In genomic region chr18:49127606-49128190, GRCh38 we compare ENCODE assay signal across 13 cellular contexts.
"Had no signal": no experiment of that assay in that cellular context is flagged by ENCODE, and none has a peak within 500 bp of the region (broad histone marks: within the 10 kb centered on the region; RNA-seq: fewer than 3 reads in every experiment).

No MANE protein-coding gene starts in this region.

- ATAC-seq: body of pancreas, heart right ventricle had no signal

- H3K4me3 ChIP-seq: body of pancreas, coronary artery, heart right ventricle, uterus had no signal

- H3K36me3 ChIP-seq: heart right ventricle, neutrophil, uterus had no signal

- H3K27me3 Mint-ChIP-seq: activated CD4-positive, alpha-beta memory T cell treated with anti-CD3 and anti-CD28 coated beads for 36 hours had no signal

- DNase-seq: activated CD4-positive, alpha-beta memory T cell treated with anti-CD3 and anti-CD28 coated beads for 36 hours; activated CD8-positive, alpha-beta memory T cell treated with anti-CD3 and anti-CD28 coated beads, Interleukin-2, amount 50 U/mL, for 48 hours; activated naive CD4-positive, alpha-beta T cell treated with Interleukin-2 at 50 U/mL for 16 hours; body of pancreas; central memory CD4-positive, alpha-beta T cell; effector CD8-positive, alpha-beta T cell; heart right ventricle; retina; stimulated activated CD4-positive, alpha-beta T cell treated with anti-CD3 and anti-CD28 coated beads, Interleukin-4, amount 100 ng/mL, for 4 hours; uterus had no signal

- H3K4me3 Mint-ChIP-seq: activated CD4-positive, alpha-beta memory T cell treated with anti-CD3 and anti-CD28 coated beads for 36 hours; T-helper 2 cell treated with Interferon-gamma antibody and Interleukin-4, amounts not matched to agents 5 μg/mL and 100 μg/mL, for 36 hours had no signal

- H3K9me3 ChIP-seq: body of pancreas, heart right ventricle, neutrophil, uterus had no signal

- H3K9me3 Mint-ChIP-seq: activated CD4-positive, alpha-beta memory T cell treated with anti-CD3 and anti-CD28 coated beads for 36 hours; T-helper 2 cell treated with Interferon-gamma antibody and Interleukin-4, amounts not matched to agents 5 μg/mL and 100 μg/mL, for 36 hours had no signal

- H3K27ac ChIP-seq: body of pancreas, coronary artery, heart right ventricle, neutrophil, uterus had no signal

- H3K27ac Mint-ChIP-seq: activated CD4-positive, alpha-beta memory T cell treated with anti-CD3 and anti-CD28 coated beads for 36 hours; T-helper 2 cell treated with Interferon-gamma antibody and Interleukin-4, amounts not matched to agents 5 μg/mL and 100 μg/mL, for 36 hours had no signal

- H3K27me3 ChIP-seq: body of pancreas, heart right ventricle, neutrophil, uterus had no signal

- H3K4me1 ChIP-seq: body of pancreas, heart right ventricle, uterus had no signal
